33 cellular contexts compared by ENCODE assay signal in the genomic region with DNA sequence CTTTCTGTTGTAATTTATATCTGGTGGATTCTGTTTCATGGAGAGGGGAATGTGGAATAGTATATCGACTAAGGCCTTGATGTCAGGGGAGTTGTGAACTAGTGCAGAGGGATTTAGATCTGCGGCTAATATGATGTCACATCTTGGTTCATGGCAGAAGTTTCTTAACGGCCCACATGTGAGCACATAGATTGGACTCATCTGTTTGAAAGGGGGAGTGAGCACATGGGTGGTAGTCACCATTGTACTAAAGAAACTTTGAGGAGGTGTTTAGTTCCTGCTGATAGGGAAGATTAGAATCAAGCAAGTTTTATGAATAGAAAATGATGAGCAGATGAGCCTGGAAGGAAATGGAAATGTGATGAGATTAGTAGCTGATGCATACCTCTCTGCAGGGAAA.
"Had no signal": no experiment of that assay in that cellular context is flagged by ENCODE, and none has a peak within 500 bp of the region (broad histone marks: within the 10 kb centered on the region; RNA-seq: fewer than 3 reads in every experiment).

No MANE protein-coding gene starts in this region.

- H3K27ac ChIP-seq: adrenal gland, body of pancreas, brain microvascular endothelial cell, breast epithelium, VCaP had no signal

- H3K9me3 ChIP-seq: body of pancreas had no signal

- H3K27me3 ChIP-seq: adrenal gland, body of pancreas, brain microvascular endothelial cell, breast epithelium had no signal

- H3K4me3 Mint-ChIP-seq: activated B cell treated with CpG ODN at 0.5 μM for 24 hours; activated CD4-positive, alpha-beta memory T cell treated with anti-CD3 and anti-CD28 coated beads, Interleukin-2, amount 10 ng/mL, durations not matched to agents 7 days and 5 days; activated CD4-positive, alpha-beta T cell treated with anti-CD3 and anti-CD28 coated beads, Interleukin-2, amount 10 ng/mL, durations not matched to agents 7 days and 5 days; activated naive CD4-positive, alpha-beta T cell treated with anti-CD3 and anti-CD28 coated beads for 36 hours; activated naive CD8-positive, alpha-beta T cell treated with anti-CD3 and anti-CD28 coated beads for 36 hours; activated T-cell treated with anti-CD3 and anti-CD28 coated beads, Interleukin-2, amount 50 U/mL, for 4 hours; activated T-cell treated with anti-CD3 and anti-CD28 coated beads, Interleukin-2, amount 50 U/mL, for 72 hours; activated T-helper 1 cell treated with anti-CD3 and anti-CD28 coated beads, Interleukin-12 subunit alpha, Interleukin-12 subunit beta, Interleukin-2, Interleukin-4 antibody, amounts not matched to agents 30 ng/mL and 10 ng/mL and 1 ng/mL, durations not matched to agents 14 hours and 24 hours and 36 hours; activated T-helper 17 cell treated with anti-CD3 and anti-CD28 coated beads, Interleukin-2, amount 50 U/mL, for 72 hours; T-helper 1 cell treated with Interleukin-12 subunit alpha and Interleukin-12 subunit beta and Interleukin-4 antibody, amounts not matched to agents 30 μg/mL and 1 μg/mL, for 36 hours; T-helper 2 cell treated with Interferon-gamma antibody and Interleukin-4, amounts not matched to agents 5 μg/mL and 100 μg/mL, for 36 hours had no signal

- H3K27ac Mint-ChIP-seq: activated B cell treated with CpG ODN at 0.5 μM for 24 hours; activated CD4-positive, alpha-beta memory T cell treated with anti-CD3 and anti-CD28 coated beads, Interleukin-2, amount 10 ng/mL, durations not matched to agents 7 days and 5 days; activated CD4-positive, alpha-beta T cell treated with anti-CD3 and anti-CD28 coated beads, Interleukin-2, amount 10 ng/mL, durations not matched to agents 7 days and 5 days; activated naive CD4-positive, alpha-beta T cell treated with anti-CD3 and anti-CD28 coated beads for 36 hours; activated naive CD4-positive, alpha-beta T cell treated with anti-CD3 and anti-CD28 coated beads, Interleukin-2, amount 50 U/mL, for 72 hours; activated naive CD8-positive, alpha-beta T cell treated with anti-CD3 and anti-CD28 coated beads for 36 hours; activated T-cell treated with anti-CD3 and anti-CD28 coated beads, Interleukin-2, amount 50 U/mL, for 72 hours; activated T-helper 1 cell treated with anti-CD3 and anti-CD28 coated beads, Interleukin-12 subunit alpha, Interleukin-12 subunit beta, Interleukin-2, Interleukin-4 antibody, amounts not matched to agents 30 ng/mL and 10 ng/mL and 1 ng/mL, durations not matched to agents 14 hours and 24 hours and 36 hours; activated T-helper 17 cell treated with anti-CD3 and anti-CD28 coated beads, Interleukin-2, amount 50 U/mL, for 72 hours; T-helper 1 cell treated with Interleukin-12 subunit alpha and Interleukin-12 subunit beta and Interleukin-4 antibody, amounts not matched to agents 30 μg/mL and 1 μg/mL, for 36 hours; T-helper 2 cell treated with Interferon-gamma antibody and Interleukin-4, amounts not matched to agents 5 μg/mL and 100 μg/mL, for 36 hours had no signal

- H3K27me3 Mint-ChIP-seq: activated B cell treated with CpG ODN at 0.5 μM for 24 hours; activated CD4-positive, alpha-beta memory T cell treated with anti-CD3 and anti-CD28 coated beads, Interleukin-2, amount 10 ng/mL, durations not matched to agents 7 days and 5 days; activated CD4-positive, alpha-beta T cell treated with anti-CD3 and anti-CD28 coated beads, Interleukin-2, amount 10 ng/mL, durations not matched to agents 7 days and 5 days; activated naive CD8-positive, alpha-beta T cell treated with anti-CD3 and anti-CD28 coated beads for 36 hours; activated T-helper 17 cell treated with anti-CD3 and anti-CD28 coated beads, Interleukin-2, amount 50 U/mL, for 72 hours had no signal

- H3K4me3 ChIP-seq: adrenal gland, body of pancreas, breast epithelium had no signal

- H3K4me1 ChIP-seq: adrenal gland, body of pancreas, breast epithelium had no signal

- DNase-seq: activated B cell treated with CpG ODN at 0.5 μM for 24 hours; activated CD4-positive, alpha-beta memory T cell treated with anti-CD3 and anti-CD28 coated beads, Interleukin-2, amount 10 ng/mL, durations not matched to agents 7 days and 5 days; activated CD4-positive, alpha-beta T cell treated with anti-CD3 and anti-CD28 coated beads for 4 hours; activated CD4-positive, alpha-beta T cell treated with anti-CD3 and anti-CD28 coated beads, Interleukin-2, amount 10 ng/mL, durations not matched to agents 7 days and 5 days; activated CD4-positive, alpha-beta T cell treated with anti-CD3 and anti-CD28 coated beads, Interleukin-2, amount 50 U/mL, for 48 hours; activated CD4-positive, CD25-positive, alpha-beta regulatory T cell treated with anti-CD3 and anti-CD28 coated beads, Interleukin-2, amount 50 U/mL, for 72 hours; activated CD8-positive, alpha-beta memory T cell treated with anti-CD3 and anti-CD28 coated beads, Interleukin-2, amount 50 U/mL, for 4 hours; activated effector memory CD4-positive, alpha-beta T cell treated with anti-CD3 and anti-CD28 coated beads, Interleukin-2, amount 50 U/mL, for 16 hours; activated gamma-delta T cell treated with Interleukin-2 at 50 U/mL for 16 hours; activated naive CD4-positive, alpha-beta T cell; activated naive CD4-positive, alpha-beta T cell treated with anti-CD3 and anti-CD28 coated beads for 36 hours; activated naive CD4-positive, alpha-beta T cell treated with anti-CD3 and anti-CD28 coated beads, Interleukin-2, amount 50 U/mL, for 16 hours; activated naive CD8-positive, alpha-beta T cell treated with anti-CD3 and anti-CD28 coated beads for 36 hours; activated T-cell treated with anti-CD3 and anti-CD28 coated beads for 4 hours; activated T-cell treated with anti-CD3 and anti-CD28 coated beads, Interleukin-2, amount 50 U/mL, for 1 hour; activated T-cell treated with anti-CD3 and anti-CD28 coated beads, Interleukin-2, amount 50 U/mL, for 4 hours; activated T-cell treated with anti-CD3 and anti-CD28 coated beads, Interleukin-2, amount 50 U/mL, for 72 hours; adrenal gland; amniotic stem cell; aorta; body of pancreas; brain microvascular endothelial cell; central memory CD4-positive, alpha-beta T cell; T-helper 1 cell; T-helper 2 cell; T-helper 9 cell had no signal

- H3K4me1 Mint-ChIP-seq: activated B cell treated with CpG ODN at 0.5 μM for 24 hours; activated CD4-positive, alpha-beta memory T cell treated with anti-CD3 and anti-CD28 coated beads, Interleukin-2, amount 10 ng/mL, durations not matched to agents 7 days and 5 days; activated CD4-positive, alpha-beta T cell treated with anti-CD3 and anti-CD28 coated beads, Interleukin-2, amount 10 ng/mL, durations not matched to agents 7 days and 5 days; activated naive CD8-positive, alpha-beta T cell treated with anti-CD3 and anti-CD28 coated beads for 36 hours; activated T-helper 17 cell treated with anti-CD3 and anti-CD28 coated beads, Interleukin-2, amount 50 U/mL, for 72 hours had no signal

- H3K9me3 Mint-ChIP-seq: activated B cell treated with CpG ODN at 0.5 μM for 24 hours; activated CD4-positive, alpha-beta memory T cell treated with anti-CD3 and anti-CD28 coated beads, Interleukin-2, amount 10 ng/mL, durations not matched to agents 7 days and 5 days; activated CD4-positive, alpha-beta T cell treated with anti-CD3 and anti-CD28 coated beads, Interleukin-2, amount 10 ng/mL, durations not matched to agents 7 days and 5 days; activated naive CD4-positive, alpha-beta T cell treated with anti-CD3 and anti-CD28 coated beads for 36 hours; activated naive CD8-positive, alpha-beta T cell treated with anti-CD3 and anti-CD28 coated beads for 36 hours; activated T-cell treated with anti-CD3 and anti-CD28 coated beads, Interleukin-2, amount 50 U/mL, for 4 hours; activated T-helper 1 cell treated with anti-CD3 and anti-CD28 coated beads, Interleukin-12 subunit alpha, Interleukin-12 subunit beta, Interleukin-2, Interleukin-4 antibody, amounts not matched to agents 30 ng/mL and 10 ng/mL and 1 ng/mL, durations not matched to agents 14 hours and 24 hours and 36 hours; T-helper 1 cell treated with Interleukin-12 subunit alpha and Interleukin-12 subunit beta and Interleukin-4 antibody, amounts not matched to agents 30 μg/mL and 1 μg/mL, for 36 hours; T-helper 2 cell treated with Interferon-gamma antibody and Interleukin-4, amounts not matched to agents 5 μg/mL and 100 μg/mL, for 36 hours had no signal

- H3K36me3 ChIP-seq: adrenal gland, brain microvascular endothelial cell, breast epithelium had no signal

- H3K36me3 Mint-ChIP-seq: activated naive CD4-positive, alpha-beta T cell treated with anti-CD3 and anti-CD28 coated beads, Interleukin-2, amount 50 U/mL, for 72 hours; activated naive CD8-positive, alpha-beta T cell treated with anti-CD3 and anti-CD28 coated beads for 36 hours had no signal

- ATAC-seq: activated naive CD4-positive, alpha-beta T cell treated with anti-CD3 and anti-CD28 coated beads, Interleukin-2, amount 50 U/mL, for 72 hours; activated T-cell treated with anti-CD3 and anti-CD28 coated beads, Interleukin-2, amount 50 U/mL, for 4 hours; activated T-cell treated with anti-CD3 and anti-CD28 coated beads, Interleukin-2, amount 50 U/mL, for 72 hours; activated T-helper 17 cell treated with anti-CD3 and anti-CD28 coated beads, Interleukin-2, amount 50 U/mL, for 72 hours; body of pancreas had no signal
